ENCODE assay signal across 13 cellular contexts in the genomic region with DNA sequence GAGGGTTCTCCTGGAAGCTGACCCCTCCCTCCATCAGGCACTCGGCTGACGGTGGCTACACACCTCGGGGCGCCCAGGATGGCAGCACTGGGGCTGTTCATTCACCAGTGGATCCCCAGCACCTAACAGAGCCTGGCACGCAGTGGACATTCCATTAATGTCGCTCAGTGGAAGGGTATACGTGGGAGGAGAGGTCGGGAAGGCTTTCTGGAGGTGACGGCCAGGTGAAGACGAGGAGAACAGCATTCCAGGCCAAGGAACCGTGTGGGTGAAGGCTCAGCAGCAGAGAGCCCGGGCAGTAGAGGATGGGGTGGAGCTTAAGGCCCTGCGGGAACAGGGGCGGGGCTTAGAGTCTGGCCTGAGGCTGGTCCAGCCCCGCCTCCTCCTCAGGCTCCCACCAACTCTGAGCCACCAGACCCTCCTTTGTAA. TPM values are rescaled to one million over a fixed set of nuclear protein-coding genes. Genes with fewer than 3 reads are reported as not detected.
DNase-seq lines count a peak whose midpoint lies in the region; ATAC-seq and TF ChIP-seq lines count a peak whose summit lies in the region.
"Had no signal": no experiment of that assay in that cellular context is flagged by ENCODE, and none has a peak within 500 bp of the region (broad histone marks: within the 10 kb centered on the region; RNA-seq: fewer than 3 reads in every experiment).

No MANE protein-coding gene starts in this region.

- peaks cover 15 to 100% (median 71%) of the 10 kb centered on the region in 3 donors for H3K27me3 ChIP-seq in stomach

- H3K9me3 ChIP-seq in stomach, result no peaks in the 10 kb centered on the region
- H3K9me3 ChIP-seq: Caco-2, heart right ventricle had no signal

- H3K36me3 ChIP-seq in stomach, result no peaks in the 10 kb centered on the region
- H3K36me3 ChIP-seq: heart right ventricle had no signal

- ATAC-seq in HG03039 (IDR thresholded peaks at IDR 0.05; ENCODE audit: unreplicated experiment), result no peak

- peak; percentile 28 to 56 for DNase-seq in activated T-cell treated with anti-CD3 and anti-CD28 coated beads, Interleukin-2, amount 50 U/mL, for 48 hours
- DNase-seq in activated T-cell treated with anti-CD3 and anti-CD28 coated beads for 4 hours (no peak), NOMO-1 (lab: John Stamatoyannopoulos, UW; ENCODE audit: unreplicated experiment in 2 of 2) (peak; percentile 54 to 61), endothelial cell (ENCODE audit: low spot score) (peak; percentile 59), stomach (peak; percentile 64), KG1 (lab: John Stamatoyannopoulos, UW) (no peak), NCI-H1105 treated with DMSO at 0.1 percent for 48 hours (lab: John Stamatoyannopoulos, UW) (no peak)
- DNase-seq: amygdala, heart right ventricle had no signal

- peaks cover 5% of the 10 kb centered on the region for H3K36me3 Mint-ChIP-seq in endothelial cell (ENCODE audit: low read depth, unreplicated experiment)

- peaks cover 7% of the 10 kb centered on the region for H3K4me1 Mint-ChIP-seq in endothelial cell (ENCODE audit: unreplicated experiment)

- no peaks in the 10 kb centered on the region for H3K9me3 Mint-ChIP-seq in endothelial cell (ENCODE audit: unreplicated experiment)
- H3K9me3 Mint-ChIP-seq: stimulated activated naive CD8-positive, alpha-beta T cell treated with anti-CD3 and anti-CD28 coated beads, Interleukin-15, Interleukin-2, amounts not matched to agents 100 ng/mL and 50 ng/mL, for 24 hours had no signal

- no peak overlapping the region for H3K27ac Mint-ChIP-seq in endothelial cell (ENCODE audit: unreplicated experiment)

- intact Hi-C loops in stomach (cut with DNase I; ENCODE audit: low total_unique reads), result no loop called here

- H3K27ac ChIP-seq in stomach, result no peak overlapping the region
- H3K27ac ChIP-seq: heart right ventricle, HL-60 had no signal

- no peak for TF ChIP-seq EP300 in stomach (IDR thresholded peaks at IDR 0.05)

- peaks cover 10 to 37% (median 26%) of the 10 kb centered on the region in 4 donors for H3K4me1 ChIP-seq in stomach

- 6 to 18% (median 12%) methylated on average over 14 to 15 of the region's 15 CpGs for WGBS in stomach, 5 donors

- no peak overlapping the region for H3K4me3 Mint-ChIP-seq in endothelial cell (ENCODE audit: unreplicated experiment)
- H3K4me3 Mint-ChIP-seq: stimulated activated naive CD8-positive, alpha-beta T cell treated with anti-CD3 and anti-CD28 coated beads, Interleukin-15, Interleukin-2, amounts not matched to agents 100 ng/mL and 50 ng/mL, for 24 hours had no signal

- TF ChIP-seq CTCF in endothelial cell (IDR thresholded peaks at IDR 0.05; ENCODE audit: unreplicated experiment), result no peak
- no peak for TF ChIP-seq CTCF in stomach (IDR thresholded peaks at IDR 0.05)

- H3K4me3 ChIP-seq in stomach, result no peak overlapping the region
- H3K4me3 ChIP-seq: heart right ventricle had no signal

- TF ChIP-seq POLR2A in stomach (IDR thresholded peaks at IDR 0.05), result no peak

- peaks cover 27% of the 10 kb centered on the region for H3K27me3 Mint-ChIP-seq in endothelial cell (ENCODE audit: unreplicated experiment)

RNA-seq across cellular contexts. Expression of gene HS3ST6, which starts 2.5 kb away (rescaled TPM):
- total RNA-seq in endothelial cell (ENCODE audit: unreplicated experiment) (not detected), stomach (not detected)
- 1 to 10 TPM in 1 of 3 donors, not detected in 2; 1.6 TPM for polyA plus RNA-seq in stomach
- total RNA-seq: Caco-2, heart right ventricle had no signal

RNA-seq across cellular contexts. Expression of gene MSRB1, which starts 22.3 kb away (rescaled TPM):
- total RNA-seq in endothelial cell (ENCODE audit: unreplicated experiment) (18.1 TPM), stomach (10 to 100 TPM in 3 of 5 donors, 1 to 10 TPM in 1, not detected in 1; 6.2 to 61.1 (median 16.3) TPM)
- polyA plus RNA-seq in stomach, result 10 to 100 TPM; 31.2 to 68.5 (median 48.9) TPM

RNA-seq across cellular contexts. Expression of gene RPL3L, which starts 33.7 kb away (rescaled TPM):
- total RNA-seq in endothelial cell (ENCODE audit: unreplicated experiment), result not detected
- total RNA-seq in stomach, result not detected
- polyA plus RNA-seq in stomach, result under 1 TPM in 2 of 3 donors, not detected in 1; 0.05 to 0.19 TPM
- total RNA-seq: Caco-2 had no signal

RNA-seq across cellular contexts. Expression of gene NDUFB10, which starts 38.6 kb away (rescaled TPM):
- total RNA-seq in endothelial cell (ENCODE audit: unreplicated experiment) (122 TPM), stomach (100 to 1,000 TPM in 1 of 5 donors, 10 to 100 TPM in 4; 28.6 to 119 (median 57.5) TPM)
- polyA plus RNA-seq in stomach, result 100 to 1,000 TPM; 242 to 285 (median 253) TPM

RNA-seq across cellular contexts. Expression of gene RPS2, which starts 43.9 kb away (rescaled TPM):
- total RNA-seq in endothelial cell (ENCODE audit: unreplicated experiment) (3,223 TPM), stomach (1,000 to 10,000 TPM in 4 of 5 donors, 100 to 1,000 TPM in 1; 997 to 2,615 (median 1,653) TPM)
- polyA plus RNA-seq in stomach, result 1,000 to 10,000 TPM; 2,720 to 4,842 (median 2,788) TPM

Comparison
In these comparisons a context has a peak if more than half of its experiments do, and no peak if none do; other contexts are left out.
1. DNase-seq: peak in activated T-cell treated with anti-CD3 and anti-CD28 coated beads, Interleukin-2, amount 50 U/mL, for 48 hours (2 of 2), NOMO-1 (2 of 2), endothelial cell (single experiment) and stomach (single experiment); none in activated T-cell treated with anti-CD3 and anti-CD28 coated beads for 4 hours (single experiment), KG1 (single experiment) and NCI-H1105 treated with DMSO at 0.1 percent for 48 hours (single experiment).